In genomic region chr12:25182765-25183164, GRCh38 we compare ENCODE assay signal across 16 cellular contexts. TPM values are rescaled to one million over a fixed set of nuclear protein-coding genes. Genes with fewer than 3 reads are reported as not detected.
DNase-seq lines count a peak whose midpoint lies in the region; ATAC-seq, FAIRE-seq and TF ChIP-seq lines count a peak whose summit lies in the region.
"Had no signal": no experiment of that assay in that cellular context is flagged by ENCODE, and none has a peak within 500 bp of the region (broad histone marks: within the 10 kb centered on the region; RNA-seq: fewer than 3 reads in every experiment).

No MANE protein-coding gene starts in this region.

- FAIRE-seq in H1 (lab: Jason Lieb, UNC): no peak
- FAIRE-seq in urothelium cell line (lab: Jason Lieb, UNC): peak; percentile 37

- H3K27ac Mint-ChIP-seq in GM23338 (no peak overlapping the region), natural killer cell (no peak overlapping the region)
- H3K27ac Mint-ChIP-seq: H9, HFFc6 had no signal

- no peaks in the 10 kb centered on the region for H3K79me1 ChIP-seq in H1 (ENCODE audit: low read depth, low read length)

- H2BK20ac ChIP-seq in H1 (ENCODE audit: low read length): no peak overlapping the region

- TF ChIP-seq EP300 in H1 (IDR thresholded peaks at IDR 0.05; ENCODE audit: borderline replicate concordance in 1 of 2, low read depth in 2 of 2, low read length in 2 of 2): no peak

- no peak overlapping the region for H2BK5ac ChIP-seq in H1 (ENCODE audit: low read depth, low read length)

- H2AFZ ChIP-seq in GM23338 (peak overlapping the region; percentile 30; the same call in 1 of the 2 replicates), PC-9 (0 out of 2 replicates have a peak overlapping the region, but pooled peaks have one; percentile 49), H1 (ENCODE audit: low read length) (peak overlapping the region; percentile 37; the same call in 1 of the 2 replicates)

- no peak overlapping the region for H2BK12ac ChIP-seq in H1 (ENCODE audit: low read depth, low read length)

- POLR2A ChIA-PET in PC-9 (lab: Charles Lee; ENCODE audit: unreplicated experiment): no interaction called here
- POLR2A ChIA-PET in H1 (lab: Charles Lee; ENCODE audit: partially characterized antibody): no interaction called here

- ATAC-seq in GM23338 (no peak), HG02884 (IDR thresholded peaks at IDR 0.05; ENCODE audit: unreplicated experiment) (no peak), natural killer cell (no peak)
- ATAC-seq: HCT116 had no signal

- no peaks in the 10 kb centered on the region for H3K9me2 ChIP-seq in GM23338 (ENCODE audit: insufficient read depth)
- H3K9me2 ChIP-seq in PC-9 (ENCODE audit: insufficient read depth): no peaks in the 10 kb centered on the region

- no TSS peak for BruUV-seq in PC-9 (replicated peaks; lab: Mats Ljungman, UMichigan)

- TF ChIP-seq RAD21 in H1 (IDR thresholded peaks at IDR 0.05 in 1 of 2, conservative IDR thresholded peaks at IDR 0.05 in 1 of 2; ENCODE audit: low read depth in 2 of 2, low read length in 2 of 2): no peak

- H3K79me2 ChIP-seq in GM23338 (replicated peaks; ENCODE audit: insufficient read depth) (no peaks in the 10 kb centered on the region), PC-9 (ENCODE audit: low read depth) (no peaks in the 10 kb centered on the region), H1 (ENCODE audit: control insufficient read depth in 1 of 2, insufficient read depth in 2 of 2, low read length in 2 of 2) (no peaks in the 10 kb centered on the region)

- H4K91ac ChIP-seq in H1 (replicated peaks; ENCODE audit: insufficient read length, low read length): no peak overlapping the region

- CTCF ChIA-PET in PC-9 (lab: Charles Lee): no interaction called here
- CTCF ChIA-PET in H1 (lab: Charles Lee; ENCODE audit: partially characterized antibody): interaction anchor here (0.6 to 0.7 kb wide), 2 partner anchors 26 to 1149 kb away, joined by 3 to 4 read pairs; no protein-coding TSS in a partner anchor

- no peak overlapping the region for H3K9ac ChIP-seq in H1 (replicated peaks in 1 of 4; ENCODE audit: extremely low read depth in 1 of 4, low read depth in 3 of 4, low read length in 3 of 4)

- H3K36me3 ChIP-seq in GM23338 (ENCODE audit: insufficient read depth): no peaks in the 10 kb centered on the region
- H3K36me3 ChIP-seq in PC-9 (ENCODE audit: low read depth): no peaks in the 10 kb centered on the region
- no peaks in the 10 kb centered on the region for H3K36me3 ChIP-seq in H1 (ENCODE audit: control insufficient read depth in 2 of 4, insufficient read depth in 4 of 4, low read length in 3 of 4)
- no peaks in the 10 kb centered on the region for H3K36me3 ChIP-seq in effector memory CD4-positive, alpha-beta T cell (ENCODE audit: control insufficient read depth, insufficient read depth, low read length)

- H2BK120ac ChIP-seq in H1 (replicated peaks; ENCODE audit: low read depth, low read length): no peak overlapping the region

- no peak overlapping the region for H3K27ac ChIP-seq in GM23338 (ENCODE audit: low read depth)
- no peak overlapping the region for H3K27ac ChIP-seq in PC-9
- no peak overlapping the region for H3K27ac ChIP-seq in H1 (ENCODE audit: low read depth, low read length)
- H3K27ac ChIP-seq in effector memory CD4-positive, alpha-beta T cell (ENCODE audit: insufficient read depth, low read length, poor library complexity, severe bottlenecking): no peak overlapping the region

- H4K8ac ChIP-seq in H1 (ENCODE audit: extremely low read depth, insufficient read depth, low read length): no peak overlapping the region

- no peaks in the 10 kb centered on the region for H3K23me2 ChIP-seq in H1 (ENCODE audit: low read depth, low read length)

- H2BK15ac ChIP-seq in H1 (ENCODE audit: low read length): no peak overlapping the region

- H3K56ac ChIP-seq in H1 (replicated peaks; ENCODE audit: insufficient read length, low read depth, low read length): no peak overlapping the region

- H3K4me3 Mint-ChIP-seq in GM23338: no peak overlapping the region
- H3K4me3 Mint-ChIP-seq in natural killer cell: no peak overlapping the region
- H3K4me3 Mint-ChIP-seq: CD4-positive, alpha-beta memory T cell; H9; HFFc6 had no signal

- H4K5ac ChIP-seq in H1 (ENCODE audit: insufficient read length, low read depth, low read length): no peak overlapping the region

- TF ChIP-seq POLR2A in H1 (IDR thresholded peaks at IDR 0.05; ENCODE audit: control extremely low read depth in 1 of 2, low read depth in 2 of 2, low read length in 2 of 2): no peak

- 80% methylated on average over 3 of the region's 3 CpGs; no CpG with 5 or more reads in 1 of the 2 experiments for WGBS in H1 (ENCODE audit: extremely low coverage in 1 of 2, insufficient coverage in 1 of 2, insufficient read length in 1 of 2, insufficient replicate concordance in 2 of 2, low coverage in 1 of 2, low lambda C conversion rate in 2 of 2, missing lambda C conversion rate in 1 of 2), 2 experiments

- H3K9me3 ChIP-seq in PC-9 (ENCODE audit: insufficient read depth, low read depth) (no peaks in the 10 kb centered on the region; the same call in 1 of the 2 replicates), H1 (ENCODE audit: insufficient read depth in 2 of 2, low read depth in 1 of 2, low read length in 1 of 2) (no peaks in the 10 kb centered on the region)
- H3K9me3 ChIP-seq in effector memory CD4-positive, alpha-beta T cell (ENCODE audit: control insufficient read depth, low read length): no peaks in the 10 kb centered on the region

- no peak overlapping the region for H3K4me3 ChIP-seq in GM23338
- no peak overlapping the region for H3K4me3 ChIP-seq in PC-9
- no peak overlapping the region for H3K4me3 ChIP-seq in H1 (ENCODE audit: extremely low read depth in 1 of 4, insufficient read depth in 2 of 4, low read depth in 3 of 4, low read length in 4 of 4)
- H3K4me3 ChIP-seq in effector memory CD4-positive, alpha-beta T cell (ENCODE audit: insufficient read depth, low read depth, low read length, poor library complexity, severe bottlenecking): no peak overlapping the region

- intact Hi-C loops in PC-9 (cut with micrococcal nuclease; ENCODE audit: unreplicated experiment): no loop called here
- intact Hi-C loops in natural killer cell (cut with micrococcal nuclease): no loop called here

- no peaks in the 10 kb centered on the region; the same call in 2 of the 3 replicates for H3K9me3 Mint-ChIP-seq in GM23338
- no peaks in the 10 kb centered on the region for H3K9me3 Mint-ChIP-seq in natural killer cell
- H3K9me3 Mint-ChIP-seq: H9, HFFc6 had no signal

- H3K18ac ChIP-seq in H1 (ENCODE audit: extremely low read depth, low read length): no peak overlapping the region

- no peak for TF ChIP-seq CTCF in GM23338 (conservative IDR thresholded peaks at IDR 0.05; ENCODE audit: low read depth in 2 of 2)
- no peak for TF ChIP-seq CTCF in PC-9 (conservative IDR thresholded peaks at IDR 0.05)
- TF ChIP-seq CTCF in H1 (IDR thresholded peaks at IDR 0.05; ENCODE audit: control extremely low read depth in 1 of 3, insufficient read depth in 1 of 3, low read depth in 1 of 3, low read length in 3 of 3): no peak
- TF ChIP-seq CTCF in natural killer cell (IDR thresholded peaks at IDR 0.05): no peak

- H3K4me2 ChIP-seq in GM23338 (no peak overlapping the region), PC-9 (no peak overlapping the region), H1 (ENCODE audit: insufficient read depth in 1 of 2, low read depth in 2 of 2, low read length in 2 of 2) (no peak overlapping the region)

- H3K23ac ChIP-seq in H1 (ENCODE audit: insufficient read length): no peak overlapping the region

- H3K36me3 Mint-ChIP-seq in GM23338 (ENCODE audit: low read depth) (no peaks in the 10 kb centered on the region), natural killer cell (no peaks in the 10 kb centered on the region)

- DNase-seq in GM23338 (ENCODE audit: low spot score): no peak
- DNase-seq in PC-9: no peak
- no peak for DNase-seq in H1 (ENCODE audit: low read depth in 1 of 2, low spot score in 2 of 2)
- no peak for DNase-seq in urothelium cell line (ENCODE audit: low spot score)
- DNase-seq in natural killer cell: no peak
- no peak for DNase-seq in effector memory CD4-positive, alpha-beta T cell
- DNase-seq: C1 segment of cervical spinal cord; Calu3; CD4-positive, alpha-beta memory T cell; COR-L47; DMS153; DND-41; H9; HFFc6 had no signal

- H3K14ac ChIP-seq in H1 (ENCODE audit: insufficient read length): no peak overlapping the region

- no peak overlapping the region for H2AK5ac ChIP-seq in H1 (ENCODE audit: low read depth, low read length)

- H4K20me1 ChIP-seq in GM23338 (replicated peaks; ENCODE audit: insufficient read depth) (no peaks in the 10 kb centered on the region), PC-9 (ENCODE audit: insufficient read depth) (no peaks in the 10 kb centered on the region), H1 (replicated peaks in 1 of 2; ENCODE audit: control insufficient read depth in 1 of 2, insufficient read depth in 2 of 2, low read length in 2 of 2) (no peaks in the 10 kb centered on the region)

- H3K27me3 Mint-ChIP-seq in GM23338 (ENCODE audit: insufficient read depth, low read depth, poor library complexity): peaks cover 3% of the 10 kb centered on the region
- H3K27me3 Mint-ChIP-seq in natural killer cell (ENCODE audit: low read depth in 2 of 2): peaks cover 8 to 9% of the 10 kb centered on the region in 2 donors

- H3K4me1 ChIP-seq in GM23338 (ENCODE audit: insufficient read depth) (no peaks in the 10 kb centered on the region), PC-9 (replicated peaks; ENCODE audit: insufficient read depth) (no peaks in the 10 kb centered on the region), H1 (replicated peaks in 1 of 4; ENCODE audit: control insufficient read depth in 3 of 4, insufficient read depth in 4 of 4, low read length in 3 of 4) (no peaks in the 10 kb centered on the region)
- no peaks in the 10 kb centered on the region for H3K4me1 ChIP-seq in effector memory CD4-positive, alpha-beta T cell (ENCODE audit: control insufficient read depth, insufficient read depth, low read length, poor library complexity, severe bottlenecking)

- no peak overlapping the region for H3K4ac ChIP-seq in H1 (replicated peaks; ENCODE audit: insufficient read length, low read depth, low read length)

- H3K27me3 ChIP-seq in GM23338 (ENCODE audit: insufficient read depth): no peaks in the 10 kb centered on the region
- no peaks in the 10 kb centered on the region for H3K27me3 ChIP-seq in PC-9 (ENCODE audit: insufficient read depth, low read depth)
- H3K27me3 ChIP-seq in H1 (replicated peaks in 1 of 4; ENCODE audit: control insufficient read depth in 3 of 4, extremely low read depth in 1 of 4, insufficient read depth in 3 of 4, low read length in 3 of 4): no peaks in the 10 kb centered on the region
- H3K27me3 ChIP-seq in effector memory CD4-positive, alpha-beta T cell (replicated peaks; ENCODE audit: control insufficient read depth, insufficient read depth, low read length, poor library complexity, severe bottlenecking): no peaks in the 10 kb centered on the region

- H3K4me1 Mint-ChIP-seq in GM23338 (no peaks in the 10 kb centered on the region), natural killer cell (peaks cover 11 to 13% of the 10 kb centered on the region in 2 donors)
- H3K4me1 Mint-ChIP-seq: H9 had no signal

- H3F3A ChIP-seq in GM23338 (replicated peaks; ENCODE audit: low read depth) (no peaks in the 10 kb centered on the region), PC-9 (ENCODE audit: insufficient read depth, low read depth) (no peaks in the 10 kb centered on the region)

RNA-seq across cellular contexts. Expression of gene DNAI7, which starts 12.2 kb away (rescaled TPM):
- total RNA-seq in GM23338 (2014; rRNA removed; shearing (Covaris generic)): not detected in 2 replicates
- polyA plus RNA-seq in GM23338 (2016; fragmentation: Nextera tagmentation; extraction: Ambion mirVana) (0.08 TPM in 1 of 2 replicates, not detected in the other), H1 (2011; rRNA removed) (0.12 TPM in 1 of 2 replicates, not detected in the other)
- total RNA-seq in PC-9 (2021) (2.4 and 2.9 TPM in 2 replicates), natural killer cell (under 1 TPM; 0.15 to 0.59 (median 0.48) TPM)
- total RNA-seq in H1 (2021; fragmentation: NEBNext Ultra II Directional; extraction: Animal tissue kit (Norgen Biotek cat#: 25700)): 0.28 TPM in 1 of 2 replicates, not detected in the other
- 0.05 TPM for polyA plus RNA-seq in H1 (2011; cell fraction: cytosol; rRNA removed)
- not detected for polyA plus RNA-seq in H1 (2011; cell fraction: nucleus; rRNA removed)
- polyA plus RNA-seq in H1 (2012, experiment 1 of 2): 0.42 TPM in 1 of 4 replicates, not detected in the others
- not detected for polyA plus RNA-seq in H1 (2012, experiment 2 of 2)
- 0.41 TPM for polyA plus RNA-seq in H1 (2013, experiment 1 of 2)
- 0.28 TPM for polyA plus RNA-seq in H1 (2013, experiment 2 of 2)
- polyA minus RNA-seq in H1 (2011; rRNA and poly(A)+ RNA removed): 0.49 TPM in 1 of 2 replicates, not detected in the other
- polyA minus RNA-seq in H1 (2011; cell fraction: cytosol; rRNA and poly(A)+ RNA removed): not detected
- polyA minus RNA-seq in H1 (2011; cell fraction: nucleus; rRNA and poly(A)+ RNA removed): not detected
- total RNA-seq: H9 had no signal

RNA-seq across cellular contexts. Expression of gene ETFRF1, which starts 12.3 kb away (rescaled TPM):
- 4.0 and 8.1 TPM in 2 replicates for total RNA-seq in GM23338 (2014; rRNA removed; shearing (Covaris generic))
- polyA plus RNA-seq in GM23338 (2016; fragmentation: Nextera tagmentation; extraction: Ambion mirVana) (13.9 and 14.2 TPM in 2 replicates), H1 (2011; rRNA removed) (2.7 and 4.3 TPM in 2 replicates)
- total RNA-seq in PC-9 (2021) (11.6 and 15.9 TPM in 2 replicates), natural killer cell (10 to 100 TPM; 17.5 to 42.8 (median 26.1) TPM)
- 7.7 TPM in 2 replicates for total RNA-seq in H1 (2021; fragmentation: NEBNext Ultra II Directional; extraction: Animal tissue kit (Norgen Biotek cat#: 25700))
- 6.8 TPM for polyA plus RNA-seq in H1 (2011; cell fraction: cytosol; rRNA removed)
- polyA plus RNA-seq in H1 (2011; cell fraction: nucleus; rRNA removed): 1.0 TPM
- 1.9 to 4.9 TPM (median 2.5 TPM) in 4 replicates for polyA plus RNA-seq in H1 (2012, experiment 1 of 2)
- 2.0 TPM for polyA plus RNA-seq in H1 (2012, experiment 2 of 2)
- 12.2 TPM for polyA plus RNA-seq in H1 (2013, experiment 1 of 2)
- polyA plus RNA-seq in H1 (2013, experiment 2 of 2): 11.0 TPM
- 1.0 and 2.2 TPM in 2 replicates for polyA minus RNA-seq in H1 (2011; rRNA and poly(A)+ RNA removed)
- 3.9 TPM for polyA minus RNA-seq in H1 (2011; cell fraction: cytosol; rRNA and poly(A)+ RNA removed)
- 6.4 TPM for polyA minus RNA-seq in H1 (2011; cell fraction: nucleus; rRNA and poly(A)+ RNA removed)
